Comparison of ENCODE assay signal across 8 cellular contexts in genomic region chr6:35240838-35241801, GRCh38. TPM values are rescaled to one million over a fixed set of nuclear protein-coding genes. Genes with fewer than 3 reads are reported as not detected.
DNase-seq lines count a peak whose midpoint lies in the region; ATAC-seq and TF ChIP-seq lines count a peak whose summit lies in the region.

No MANE protein-coding gene starts in this region.

- 40% methylated on average over 12 of the region's 12 CpGs for WGBS in prostate gland
- WGBS in aorta, 2 donors = 38 to 40% methylated on average over 12 of the region's 12 CpGs

- DNase-seq in GM10266 (ENCODE audit: extremely low spot score) = peak; percentile 79
- peak; percentile 36 for DNase-seq in SKM-1 (lab: John Stamatoyannopoulos, UW; ENCODE audit: unreplicated experiment)
- DNase-seq in activated naive CD4-positive, alpha-beta T cell treated with anti-CD3 and anti-CD28 coated beads, Interleukin-2, amount 50 U/mL, for 72 hours (ENCODE audit: low spot score in 2 of 2) = peak; percentile 63 to 86
- peak; percentile 86 for DNase-seq in cardiac septum (ENCODE audit: low spot score)
- DNase-seq in prostate gland (ENCODE audit: low spot score) = peak; percentile 68
- peak; percentile 72 to 89 for DNase-seq in aorta

- no peaks in the 10 kb centered on the region for H3K36me3 ChIP-seq in prostate gland
- peaks cover 0 to 6% of the 10 kb centered on the region in 2 donors for H3K36me3 ChIP-seq in aorta (ENCODE audit: control insufficient read depth in 1 of 2, insufficient read depth in 2 of 2, low read length in 1 of 2)

- H3K27ac Mint-ChIP-seq in activated naive CD4-positive, alpha-beta T cell treated with anti-CD3 and anti-CD28 coated beads, Interleukin-2, amount 50 U/mL, for 72 hours = no peak overlapping the region

- H3K4me3 ChIP-seq in prostate gland (no peak overlapping the region), aorta (ENCODE audit: low read length in 2 of 2) (no peak overlapping the region)

- no peaks in the 10 kb centered on the region for H3K9me3 Mint-ChIP-seq in activated naive CD4-positive, alpha-beta T cell treated with anti-CD3 and anti-CD28 coated beads, Interleukin-2, amount 50 U/mL, for 72 hours

- peak; percentile 85 for ATAC-seq in activated naive CD4-positive, alpha-beta T cell treated with anti-CD3 and anti-CD28 coated beads, Interleukin-2, amount 50 U/mL, for 72 hours
- ATAC-seq in aorta (ENCODE audit: low FRiP score) = peak; percentile 69
- ATAC-seq in HG03025 (IDR thresholded peaks at IDR 0.05; ENCODE audit: low FRiP score, unreplicated experiment) = no peak

- H3K4me1 ChIP-seq in prostate gland (replicated peaks) = peaks cover 4% of the 10 kb centered on the region
- peaks cover 0 to 8% of the 10 kb centered on the region in 2 donors for H3K4me1 ChIP-seq in aorta (ENCODE audit: control insufficient read depth in 1 of 2, insufficient read depth in 2 of 2, low read length in 2 of 2)

- TF ChIP-seq CTCF in GM10266 (IDR thresholded peaks at IDR 0.05; ENCODE audit: control insufficient read depth, insufficient read depth, low read depth, missing control alignments) = peak; percentile 99
- TF ChIP-seq CTCF in LNCAP (IDR thresholded peaks at IDR 0.05) = peak; percentile 94
- TF ChIP-seq CTCF in prostate gland (IDR thresholded peaks at IDR 0.05) = peak; percentile 87 to 94 (median 94)

- no peaks in the 10 kb centered on the region for H3K27me3 ChIP-seq in prostate gland (replicated peaks; ENCODE audit: insufficient read depth)
- H3K27me3 ChIP-seq in aorta (ENCODE audit: control insufficient read depth in 1 of 2, insufficient read depth in 2 of 2, low read length in 1 of 2) = no peaks in the 10 kb centered on the region

- intact Hi-C loops in cardiac septum (cut with DNase I) = loop anchor here (2.0 to 5.0 kb wide), 2 partner anchors 34 to 94 kb away; no protein-coding TSS in a partner anchor
- intact Hi-C loops in prostate gland (cut with DNase I) = loop anchor here (2.0 to 5.0 kb wide), 2 partner anchors 92 to 254 kb away; no protein-coding TSS in a partner anchor
- intact Hi-C loops in aorta (cut with DNase I) = loop anchor here (1.0 to 5.0 kb wide), 3 partner anchors 34 to 254 kb away; no protein-coding TSS in a partner anchor

- H3K36me3 Mint-ChIP-seq in activated naive CD4-positive, alpha-beta T cell treated with anti-CD3 and anti-CD28 coated beads, Interleukin-2, amount 50 U/mL, for 72 hours = no peaks in the 10 kb centered on the region

- no peak for TF ChIP-seq POLR2A in prostate gland (IDR thresholded peaks at IDR 0.05)

- H3K27ac ChIP-seq in prostate gland (no peak overlapping the region), aorta (ENCODE audit: low read depth in 1 of 2, low read length in 2 of 2) (peak overlapping the region in 1 of 2 donors; percentile 0)

- H3K9me3 ChIP-seq in prostate gland = no peaks in the 10 kb centered on the region
- no peaks in the 10 kb centered on the region for H3K9me3 ChIP-seq in aorta (ENCODE audit: control insufficient read depth, low read length)

RNA-seq across cellular contexts. Expression of gene ZNF76, which starts 18.4 kb away (rescaled TPM):
- total RNA-seq in activated naive CD4-positive, alpha-beta T cell treated with anti-CD3 and anti-CD28 coated beads, Interleukin-2, amount 50 U/mL, for 72 hours = 10 to 100 TPM; 48.6 to 55.7 TPM
- 39.9 TPM for total RNA-seq in cardiac septum
- total RNA-seq in prostate gland = 10 to 100 TPM; 39.5 to 75.5 TPM
- total RNA-seq in aorta = 10 to 100 TPM; 26.6 to 46.4 TPM
- polyA plus RNA-seq in aorta = 10 to 100 TPM; 10.6 to 51.8 TPM

RNA-seq across cellular contexts. Expression of gene SCUBE3, which starts 27.4 kb away (rescaled TPM):
- total RNA-seq in activated naive CD4-positive, alpha-beta T cell treated with anti-CD3 and anti-CD28 coated beads, Interleukin-2, amount 50 U/mL, for 72 hours = under 1 TPM in 1 of 2 donors, not detected in 1; 0.04 TPM
- total RNA-seq in cardiac septum (5.2 TPM), prostate gland (1 to 10 TPM; 2.0 to 3.4 TPM), aorta (10 to 100 TPM; 57.6 to 63.6 TPM)
- polyA plus RNA-seq in aorta = 10 to 100 TPM in 1 of 2 donors, 1 to 10 TPM in 1; 9.1 to 50.9 TPM

RNA-seq across cellular contexts. Expression of gene DEF6, which starts 56.5 kb away (rescaled TPM):
- total RNA-seq in activated naive CD4-positive, alpha-beta T cell treated with anti-CD3 and anti-CD28 coated beads, Interleukin-2, amount 50 U/mL, for 72 hours = 100 to 1,000 TPM; 107 to 156 TPM
- total RNA-seq in cardiac septum = 1.7 TPM
- 10 to 100 TPM; 20.2 to 33.4 TPM for total RNA-seq in prostate gland
- total RNA-seq in aorta = 10 to 100 TPM in 1 of 2 donors, 1 to 10 TPM in 1; 9.9 to 13.0 TPM
- polyA plus RNA-seq in aorta = 1 to 10 TPM; 1.5 to 2.8 TPM

Comparison
In these comparisons a context has a peak if more than half of its experiments do, and no peak if none do; other contexts are left out.
1. DNase-seq: peak in every context shown above with its lines; median percentile 86 in cardiac septum; 80 in aorta; 79 in GM10266; 74 in activated naive CD4-positive, alpha-beta T cell treated with anti-CD3 and anti-CD28 coated beads, Interleukin-2, amount 50 U/mL, for 72 hours; 68 in prostate gland; 36 in SKM-1.